Comparison of ENCODE assay signal across 24 cellular contexts in the genomic region with DNA sequence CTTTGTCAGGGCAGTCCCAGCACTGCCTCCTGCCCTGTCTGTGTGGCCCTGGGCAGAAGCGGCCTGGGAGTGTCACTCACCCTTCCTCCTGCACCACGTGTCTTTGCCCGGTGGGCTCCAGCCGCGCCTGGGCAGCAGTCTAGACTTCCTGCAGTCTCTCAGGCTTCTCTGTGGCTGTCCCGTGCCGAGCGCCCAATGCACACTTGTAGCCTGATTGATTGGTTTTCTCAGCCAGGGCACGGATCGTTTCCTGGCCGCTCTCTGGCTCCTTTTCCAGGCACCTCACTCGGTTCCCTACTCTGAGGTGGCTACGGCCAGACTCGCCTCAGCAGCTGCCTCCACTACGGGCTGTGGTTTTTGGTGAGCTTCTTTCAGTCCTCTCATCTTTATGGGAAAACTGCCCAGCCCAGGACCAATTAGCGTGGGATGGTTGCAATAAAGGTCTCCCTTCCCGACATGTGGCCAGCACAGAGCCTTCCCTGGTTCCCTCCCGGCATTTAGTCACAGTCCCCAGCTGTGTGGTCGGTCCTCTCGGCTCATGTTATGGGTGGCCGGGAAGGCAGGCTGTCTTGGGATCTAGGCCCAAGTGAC.
"Had no signal": no experiment of that assay in that cellular context is flagged by ENCODE, and none has a peak within 500 bp of the region (broad histone marks: within the 10 kb centered on the region; RNA-seq: fewer than 3 reads in every experiment).

No MANE protein-coding gene starts in this region.

- H3K4me1 Mint-ChIP-seq: activated CD8-positive, alpha-beta memory T cell treated with anti-CD3 and anti-CD28 coated beads, Interleukin-2, amount 10 ng/mL, durations not matched to agents 7 days and 5 days; activated naive CD4-positive, alpha-beta T cell treated with anti-CD3 and anti-CD28 coated beads, Interleukin-2, amount 10 ng/mL, durations not matched to agents 7 days and 5 days had no signal

- H3K9me3 Mint-ChIP-seq: activated CD4-positive, alpha-beta T cell treated with anti-CD3 and anti-CD28 coated beads, Interleukin-2, amount 10 ng/mL, durations not matched to agents 7 days and 5 days; activated CD8-positive, alpha-beta T cell treated with anti-CD3 and anti-CD28 coated beads for 36 hours; activated naive CD4-positive, alpha-beta T cell treated with anti-CD3 and anti-CD28 coated beads, Interleukin-2, amount 10 ng/mL, durations not matched to agents 7 days and 5 days; natural killer cell; stimulated activated naive B cell treated with anti-CD40 and anti-IgM and Interleukin-4, amounts not matched to agents 10 μg/mL and 1 μg/mL and 100 μg/mL, for 72 hours had no signal

- H3K4me1 ChIP-seq: foreskin keratinocyte, left lung, pancreas had no signal

- H3K27me3 Mint-ChIP-seq: activated CD8-positive, alpha-beta T cell treated with anti-CD3 and anti-CD28 coated beads for 36 hours had no signal

- H3K27ac Mint-ChIP-seq: activated CD4-positive, alpha-beta T cell treated with anti-CD3 and anti-CD28 coated beads, Interleukin-2, amount 10 ng/mL, durations not matched to agents 7 days and 5 days; activated CD8-positive, alpha-beta memory T cell treated with anti-CD3 and anti-CD28 coated beads, Interleukin-2, amount 10 ng/mL, durations not matched to agents 7 days and 5 days; activated CD8-positive, alpha-beta T cell treated with anti-CD3 and anti-CD28 coated beads for 36 hours; activated naive CD4-positive, alpha-beta T cell treated with anti-CD3 and anti-CD28 coated beads, Interleukin-2, amount 10 ng/mL, durations not matched to agents 7 days and 5 days; natural killer cell; stimulated activated naive B cell treated with anti-CD40 and anti-IgM and Interleukin-4, amounts not matched to agents 10 μg/mL and 1 μg/mL and 100 μg/mL, for 72 hours had no signal

- H3K4me3 ChIP-seq: cardiac muscle cell, left lung, pancreas, transverse colon, uterus had no signal

- H3K36me3 ChIP-seq: cardiac muscle cell, left lung, neutrophil, pancreas, transverse colon, uterus, WERI-Rb-1 had no signal

- H3K36me3 Mint-ChIP-seq: activated CD8-positive, alpha-beta memory T cell treated with anti-CD3 and anti-CD28 coated beads, Interleukin-2, amount 10 ng/mL, durations not matched to agents 7 days and 5 days; activated naive CD4-positive, alpha-beta T cell treated with anti-CD3 and anti-CD28 coated beads, Interleukin-2, amount 10 ng/mL, durations not matched to agents 7 days and 5 days; natural killer cell; stimulated activated naive B cell treated with anti-CD40 and anti-IgM and Interleukin-4, amounts not matched to agents 10 μg/mL and 1 μg/mL and 100 μg/mL, for 72 hours had no signal

- H3K9me3 ChIP-seq: left lung, neutrophil, pancreas, transverse colon, uterus had no signal

- H3K27ac ChIP-seq: cardiac muscle cell, epithelial cell of prostate, foreskin keratinocyte, left lung, neutrophil, pancreas, WERI-Rb-1 had no signal

- H3K27me3 ChIP-seq: cardiac muscle cell, foreskin keratinocyte, neutrophil, pancreas, transverse colon, uterus had no signal

- H3K4me3 Mint-ChIP-seq: activated CD4-positive, alpha-beta T cell treated with anti-CD3 and anti-CD28 coated beads, Interleukin-2, amount 10 ng/mL, durations not matched to agents 7 days and 5 days; activated CD8-positive, alpha-beta memory T cell treated with anti-CD3 and anti-CD28 coated beads, Interleukin-2, amount 10 ng/mL, durations not matched to agents 7 days and 5 days; activated CD8-positive, alpha-beta T cell treated with anti-CD3 and anti-CD28 coated beads for 36 hours; activated naive CD4-positive, alpha-beta T cell treated with anti-CD3 and anti-CD28 coated beads, Interleukin-2, amount 10 ng/mL, durations not matched to agents 7 days and 5 days; natural killer cell; stimulated activated naive B cell treated with anti-CD40 and anti-IgM and Interleukin-4, amounts not matched to agents 10 μg/mL and 1 μg/mL and 100 μg/mL, for 72 hours had no signal

- DNase-seq: activated CD4-positive, alpha-beta T cell treated with anti-CD3 and anti-CD28 coated beads, Interleukin-2, amount 10 ng/mL, durations not matched to agents 7 days and 5 days; activated CD4-positive, CD25-positive, alpha-beta regulatory T cell treated with anti-CD3 and anti-CD28 coated beads, Interleukin-2, amount 50 U/mL, for 72 hours; activated CD8-positive, alpha-beta memory T cell treated with anti-CD3 and anti-CD28 coated beads, Interleukin-2, amount 10 ng/mL, durations not matched to agents 7 days and 5 days; activated CD8-positive, alpha-beta T cell treated with anti-CD3 and anti-CD28 coated beads for 36 hours; activated effector memory CD4-positive, alpha-beta T cell treated with anti-CD3 and anti-CD28 coated beads, Interleukin-2, amount 50 U/mL, for 16 hours; activated naive CD4-positive, alpha-beta T cell treated with anti-CD3 and anti-CD28 coated beads, Interleukin-2, amount 10 ng/mL, durations not matched to agents 7 days and 5 days; activated T-cell treated with anti-CD3 and anti-CD28 coated beads for 4 hours; amygdala; foreskin keratinocyte; hippocampal formation; kidney glomerular epithelial cell; left lung; midbrain; natural killer cell; stimulated activated CD4-positive, alpha-beta T cell treated with anti-CD3 and anti-CD28 coated beads, Interleukin-2, amount 100 ng/mL, for 48 hours; stimulated activated CD8-positive, alpha-beta memory T cell treated with anti-CD3 and anti-CD28 coated beads, Interleukin-4, amount 100 ng/mL, for 48 hours; stimulated activated naive B cell treated with anti-CD40 and anti-IgM and Interleukin-4, amounts not matched to agents 10 μg/mL and 1 μg/mL and 100 μg/mL, for 72 hours; transverse colon; uterus; WERI-Rb-1 had no signal
